Comparison of ENCODE assay signal across 9 cellular contexts in the genomic region with DNA sequence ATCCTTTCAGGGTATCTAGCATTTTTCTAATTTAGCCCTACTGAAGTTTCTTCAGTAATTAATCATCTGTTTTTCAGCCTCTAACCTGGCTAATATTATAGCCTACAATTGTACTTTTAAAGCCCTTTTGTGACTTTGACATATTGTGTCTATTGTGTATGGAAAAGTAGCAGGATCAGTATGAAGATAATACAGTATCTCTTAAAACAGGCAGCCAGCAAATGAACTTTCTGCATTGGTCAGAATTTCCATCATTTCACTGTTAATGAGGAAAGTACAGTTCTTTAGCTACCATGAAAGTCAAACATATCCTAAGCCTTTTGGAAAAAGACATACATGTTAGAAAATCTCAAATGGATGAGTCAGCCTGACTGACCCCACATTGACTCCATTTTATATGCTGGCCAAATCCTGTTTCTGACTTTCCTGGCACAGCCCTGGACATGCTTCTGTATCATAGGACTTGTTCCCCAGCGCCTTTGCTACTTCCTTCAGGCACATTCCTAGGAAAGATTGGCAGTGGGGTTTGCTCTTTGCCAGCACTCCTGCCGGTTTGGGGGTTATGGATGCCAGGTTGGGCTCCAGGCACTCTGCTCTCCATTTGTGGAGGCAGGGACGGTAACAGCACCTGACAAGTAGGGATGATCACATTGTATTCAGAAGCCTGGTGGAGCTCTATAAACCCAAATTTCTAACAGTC. TPM values are rescaled to one million over a fixed set of nuclear protein-coding genes. Genes with fewer than 3 reads are reported as not detected.
DNase-seq lines count a peak whose midpoint lies in the region; ATAC-seq, FAIRE-seq and TF ChIP-seq lines count a peak whose summit lies in the region.
"Had no signal": no experiment of that assay in that cellular context is flagged by ENCODE, and none has a peak within 500 bp of the region (broad histone marks: within the 10 kb centered on the region; RNA-seq: fewer than 3 reads in every experiment).

No MANE protein-coding gene starts in this region.

- H3K4me2 ChIP-seq in keratinocyte (ENCODE audit: control insufficient read depth, extremely low read depth, insufficient read depth, low read depth, low read length) = peak overlapping the region; percentile 77

- dilution Hi-C loops in keratinocyte (cut with MboI; ENCODE audit: extremely low pct_ligation_motif_present, low sequenced_read_pairs) = no loop called here

- H3K36me3 ChIP-seq in keratinocyte (ENCODE audit: control insufficient read depth in 2 of 2, extremely low read depth in 1 of 2, insufficient read depth in 2 of 2, low read length in 2 of 2) = peaks cover 10 to 23% of the 10 kb centered on the region in 2 experiments
- H3K36me3 ChIP-seq in upper lobe of left lung = peaks cover 0 to 10% (median 4%) of the 10 kb centered on the region in 4 donors

- H3K27me3 ChIP-seq in keratinocyte (ENCODE audit: control insufficient read depth, extremely low read depth, insufficient read depth, low read length) (no peaks in the 10 kb centered on the region), upper lobe of left lung (no peaks in the 10 kb centered on the region)

- H3K4me3 Mint-ChIP-seq in activated CD8-positive, alpha-beta memory T cell treated with anti-CD3 and anti-CD28 coated beads, Interleukin-2, amount 10 ng/mL, durations not matched to agents 7 days and 5 days = no peak overlapping the region

- H3K4me3 ChIP-seq in astrocyte of the cerebellum (ENCODE audit: low read depth, low read length) (no peak overlapping the region), keratinocyte (ENCODE audit: control insufficient read depth in 2 of 3, extremely low read depth in 1 of 3, insufficient read depth in 2 of 3, low read depth in 1 of 3, low read length in 3 of 3) (peak overlapping the region in 1 of 3 experiments; percentile 18), upper lobe of left lung (no peak overlapping the region)

- no peak for DNase-seq in activated CD8-positive, alpha-beta memory T cell treated with anti-CD3 and anti-CD28 coated beads, Interleukin-2, amount 10 ng/mL, durations not matched to agents 7 days and 5 days
- no peak for DNase-seq in activated CD8-positive, alpha-beta memory T cell treated with anti-CD3 and anti-CD28 coated beads, Interleukin-2, amount 50 U/mL, for 48 hours
- DNase-seq in astrocyte of the cerebellum (ENCODE audit: low read depth) (peak; percentile 85), keratinocyte (ENCODE audit: low read depth, low spot score) (no peak), upper lobe of left lung (peak in 1 of 2 donors; percentile 24), GM19239 (ENCODE audit: insufficient read length, low spot score) (no peak)

- H3K9me3 Mint-ChIP-seq in activated CD8-positive, alpha-beta memory T cell treated with anti-CD3 and anti-CD28 coated beads, Interleukin-2, amount 10 ng/mL, durations not matched to agents 7 days and 5 days (ENCODE audit: low read depth) = no peaks in the 10 kb centered on the region

- no peak overlapping the region for H3K9ac ChIP-seq in keratinocyte (ENCODE audit: control insufficient read depth, extremely low read depth, insufficient read depth, low read length)

- H3K27ac Mint-ChIP-seq in activated CD8-positive, alpha-beta memory T cell treated with anti-CD3 and anti-CD28 coated beads, Interleukin-2, amount 10 ng/mL, durations not matched to agents 7 days and 5 days = peak overlapping the region; percentile 12

- H3K9me3 ChIP-seq in keratinocyte (ENCODE audit: control insufficient read depth, low read depth, low read length) = no peaks in the 10 kb centered on the region
- no peaks in the 10 kb centered on the region for H3K9me3 ChIP-seq in upper lobe of left lung

- no peak for TF ChIP-seq POLR2A in upper lobe of left lung (IDR thresholded peaks at IDR 0.05)

- H3K36me3 Mint-ChIP-seq in activated CD8-positive, alpha-beta memory T cell treated with anti-CD3 and anti-CD28 coated beads, Interleukin-2, amount 10 ng/mL, durations not matched to agents 7 days and 5 days = peaks cover 40% of the 10 kb centered on the region

- in situ Hi-C loops in astrocyte of the cerebellum (cut with HindIII; ENCODE audit: low sequenced_read_pairs) = no loop called here

- H3K27ac ChIP-seq in keratinocyte (ENCODE audit: control insufficient read depth, insufficient read depth, low read length) = peak overlapping the region; percentile 42
- peak overlapping the region in 3 of 4 donors; percentile 12 to 61 (median 44) for H3K27ac ChIP-seq in upper lobe of left lung
- H3K27ac ChIP-seq: C4-2B had no signal

- no peak for TF ChIP-seq CTCF in astrocyte of the cerebellum (IDR thresholded peaks at IDR 0.05; ENCODE audit: low read depth, low read length, missing control alignments)
- no peak for TF ChIP-seq CTCF in keratinocyte (optimal IDR thresholded peaks at IDR 0.05 in 1 of 3, IDR thresholded peaks at IDR 0.05 in 1 of 3, conservative IDR thresholded peaks at IDR 0.05 in 1 of 3; ENCODE audit: extremely low read depth in 1 of 3, insufficient read depth in 2 of 3, low read length in 3 of 3)
- TF ChIP-seq CTCF in upper lobe of left lung (IDR thresholded peaks at IDR 0.05) = no peak

- H3K4me1 ChIP-seq in keratinocyte (ENCODE audit: control insufficient read depth, extremely low read depth, insufficient read depth, low read length) (peaks cover 33% of the 10 kb centered on the region), upper lobe of left lung (peaks cover 27 to 79% (median 38%) of the 10 kb centered on the region in 4 donors)

- WGBS in upper lobe of left lung, 2 donors = 42 to 47% methylated on average over 3 of the region's 3 CpGs

- peaks cover 4% of the 10 kb centered on the region for H4K20me1 ChIP-seq in keratinocyte (ENCODE audit: control insufficient read depth, extremely low read depth, insufficient read depth, low read length)

- no peak for TF ChIP-seq EP300 in upper lobe of left lung (IDR thresholded peaks at IDR 0.05)

- H3K27me3 Mint-ChIP-seq in activated CD8-positive, alpha-beta memory T cell treated with anti-CD3 and anti-CD28 coated beads, Interleukin-2, amount 10 ng/mL, durations not matched to agents 7 days and 5 days = no peaks in the 10 kb centered on the region

- H3K9me1 ChIP-seq in keratinocyte (ENCODE audit: control insufficient read depth, extremely low read depth, insufficient read depth, low read length) = peaks cover 4% of the 10 kb centered on the region

- H2AFZ ChIP-seq in keratinocyte (ENCODE audit: control insufficient read depth, low read length) = no peak overlapping the region

- FAIRE-seq in keratinocyte (lab: Jason Lieb, UNC) = peak; percentile 46
- FAIRE-seq in GM19239 (lab: Jason Lieb, UNC) = no peak

- H3K4me1 Mint-ChIP-seq in activated CD8-positive, alpha-beta memory T cell treated with anti-CD3 and anti-CD28 coated beads, Interleukin-2, amount 10 ng/mL, durations not matched to agents 7 days and 5 days = peaks cover 66% of the 10 kb centered on the region

- ATAC-seq in activated CD8-positive, alpha-beta memory T cell treated with anti-CD3 and anti-CD28 coated beads, Interleukin-2, amount 10 ng/mL, durations not matched to agents 7 days and 5 days = peak; percentile 9
- peak in 1 of 2 donors; percentile 64 for ATAC-seq in upper lobe of left lung (ENCODE audit: low FRiP score in 2 of 2)
- no peak for ATAC-seq in HG02798 (IDR thresholded peaks at IDR 0.05; ENCODE audit: poor library complexity, unreplicated experiment)
- no peak for ATAC-seq in HG02571 (IDR thresholded peaks at IDR 0.05; ENCODE audit: unreplicated experiment)

- peaks cover 83% of the 10 kb centered on the region for H3K79me2 ChIP-seq in keratinocyte (ENCODE audit: control insufficient read depth, insufficient read depth, low read length)

- CTCF ChIA-PET in activated CD8-positive, alpha-beta memory T cell treated with anti-CD3 and anti-CD28 coated beads, Interleukin-2, amount 10 ng/mL, durations not matched to agents 7 days and 5 days (lab: Charles Lee) = interaction anchor here (1.8 to 12.0 kb wide), 2 partner anchors 21 to 82 kb away, joined by 6 to 121 read pairs; no protein-coding TSS in a partner anchor

RNA-seq across cellular contexts. Expression of a gene that starts 43.6 kb away (rescaled TPM):
- total RNA-seq in activated CD8-positive, alpha-beta memory T cell treated with anti-CD3 and anti-CD28 coated beads, Interleukin-2, amount 10 ng/mL, durations not matched to agents 7 days and 5 days = 10 to 100 TPM; 73.1 to 89.0 TPM
- polyA plus RNA-seq in keratinocyte = 13.8 to 25.2 TPM (median 20.4 TPM) in 3 replicates
- 249 TPM for polyA plus RNA-seq in keratinocyte (2011; ENCODE audit: low read depth)
- polyA plus RNA-seq in keratinocyte (2011; cell fraction: cytosol; rRNA removed) = 15.7 and 22.8 TPM in 2 replicates
- 30.5 and 40.4 TPM in 2 replicates for polyA plus RNA-seq in keratinocyte (2011; cell fraction: nucleus; rRNA removed)
- polyA plus RNA-seq in keratinocyte (2012; ENCODE audit: low replicate concordance) = 58.4 and 64.0 TPM in 2 replicates
- 7.4 to 27.4 TPM (median 7.8 TPM) in 3 replicates for polyA minus RNA-seq in keratinocyte
- polyA minus RNA-seq in keratinocyte (2011; cell fraction: cytosol; rRNA and poly(A)+ RNA removed) = 16.5 TPM
- polyA minus RNA-seq in keratinocyte (2011; cell fraction: nucleus; rRNA and poly(A)+ RNA removed) = 14.8 and 40.6 TPM in 2 replicates
- 10 to 100 TPM; 39.8 to 94.2 (median 49.0) TPM for total RNA-seq in upper lobe of left lung
